In genomic region chr15:25438601-25439455, GRCh38 we compare ENCODE assay signal across 1 cellular context.
A peak's percentile ranks its signal among the peaks of the same experiment; 100 is the strongest.
TF ChIP-seq lines count a peak whose summit lies in the region.

UBE3A (minus strand) TSS chr15:25439024; CDS start chr15:25409107, 29,917 bp downstream.

TF ChIP-seq in HepG2, 621 proteins besides CTCF, POLR2A, EP300 and RAD21 (continued from another document and continues in another):
- TF ChIP-seq, protein P1, sequence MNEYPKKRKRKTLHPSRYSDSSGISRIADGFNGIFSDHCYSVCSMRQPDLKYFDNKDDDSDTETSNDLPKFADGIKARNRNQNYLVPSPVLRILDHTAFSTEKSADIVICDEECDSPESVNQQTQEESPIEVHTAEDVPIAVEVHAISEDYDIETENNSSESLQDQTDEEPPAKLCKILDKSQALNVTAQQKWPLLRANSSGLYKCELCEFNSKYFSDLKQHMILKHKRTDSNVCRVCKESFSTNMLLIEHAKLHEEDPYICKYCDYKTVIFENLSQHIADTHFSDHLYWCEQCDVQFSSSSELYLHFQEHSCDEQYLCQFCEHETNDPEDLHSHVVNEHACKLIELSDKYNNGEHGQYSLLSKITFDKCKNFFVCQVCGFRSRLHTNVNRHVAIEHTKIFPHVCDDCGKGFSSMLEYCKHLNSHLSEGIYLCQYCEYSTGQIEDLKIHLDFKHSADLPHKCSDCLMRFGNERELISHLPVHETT (CRISPR knock-in tag; conservative IDR thresholded peaks at IDR 0.05), result no peak; the same call in 1 of the 2 replicates
- TF ChIP-seq RBM39 (IDR thresholded peaks at IDR 0.05; ENCODE audit: low read depth, low read length, poor library complexity, severe bottlenecking) (peak; percentile 18), ZBTB26 (CRISPR knock-in tag; IDR thresholded peaks at IDR 0.05; ENCODE audit: borderline replicate concordance) (peak; percentile 10; the same call in 1 of the 2 replicates), SP4 (CRISPR knock-in tag; IDR thresholded peaks at IDR 0.05) (peak; percentile 93), ZHX2 (IDR thresholded peaks at IDR 0.05; ENCODE audit: low read depth) (peak; percentile 65), ZHX2 (CRISPR knock-in tag; IDR thresholded peaks at IDR 0.05; ENCODE audit: borderline replicate concordance) (no peak), ZSCAN31 (CRISPR knock-in tag; IDR thresholded peaks at IDR 0.05; ENCODE audit: low read depth) (peak; percentile 60; the same call in 1 of the 2 replicates), KDM2A (CRISPR knock-in tag; IDR thresholded peaks at IDR 0.05; ENCODE audit: borderline replicate concordance, low read depth) (peak; percentile 54), ZNF143 (CRISPR knock-in tag; IDR thresholded peaks at IDR 0.05) (peak; percentile 86), NRL (CRISPR knock-in tag; IDR thresholded peaks at IDR 0.05; ENCODE audit: borderline replicate concordance) (peak; percentile 23), SKI (IDR thresholded peaks at IDR 0.05; ENCODE audit: partially characterized antibody) (peak; percentile 58), KAT7 (CRISPR knock-in tag; IDR thresholded peaks at IDR 0.05; ENCODE audit: borderline replicate concordance) (peak; percentile 69; the same call in 1 of the 2 replicates), ZNF800 (CRISPR knock-in tag; IDR thresholded peaks at IDR 0.05) (peak; percentile 15; the same call in 1 of the 2 replicates), CHD2 (IDR thresholded peaks at IDR 0.05; ENCODE audit: low read depth, low read length) (peak; percentile 85), ZFYVE20 (CRISPR knock-in tag; IDR thresholded peaks at IDR 0.05; ENCODE audit: borderline replicate concordance, low read depth) (peak; percentile 20; the same call in 1 of the 2 replicates), ZNF740 (CRISPR knock-in tag; IDR thresholded peaks at IDR 0.05) (0 out of 2 replicates have a peak, but pooled peaks have one; percentile 36), DZIP1 (CRISPR knock-in tag; IDR thresholded peaks at IDR 0.05) (0 out of 2 replicates have a peak, but pooled peaks have one; percentile 43), ZNF446 (CRISPR knock-in tag; IDR thresholded peaks at IDR 0.05) (peak; percentile 45; the same call in 1 of the 2 replicates), ZNF687 (CRISPR knock-in tag; IDR thresholded peaks at IDR 0.05) (peak; percentile 59), RFX1 (IDR thresholded peaks at IDR 0.05) (no peak), SIN3A (IDR thresholded peaks at IDR 0.05; ENCODE audit: borderline replicate concordance, low read depth, low read length) (peak; percentile 41; the same call in 1 of the 2 replicates), MAFG (CRISPR knock-in tag; IDR thresholded peaks at IDR 0.05) (no peak), IKZF4 (CRISPR knock-in tag; IDR thresholded peaks at IDR 0.05; ENCODE audit: borderline replicate concordance, low read depth, not compliant biosample characterization) (no peak), ZNF790 (CRISPR knock-in tag; IDR thresholded peaks at IDR 0.05; ENCODE audit: borderline replicate concordance) (0 out of 2 replicates have a peak, but pooled peaks have one; percentile 56), ATF7-NPFF (CRISPR knock-in tag; IDR thresholded peaks at IDR 0.05; ENCODE audit: low read depth) (peak; percentile 8; the same call in 1 of the 2 replicates), ZBTB21 (CRISPR knock-in tag; IDR thresholded peaks at IDR 0.05) (no peak), POLR2AphosphoS5 (IDR thresholded peaks at IDR 0.05; ENCODE audit: low read depth, low read length) (peak; percentile 83), FIP1L1 (IDR thresholded peaks at IDR 0.05; ENCODE audit: borderline replicate concordance, insufficient read depth, low read depth, low read length) (no peak)
- TF ChIP-seq, protein P2, sequence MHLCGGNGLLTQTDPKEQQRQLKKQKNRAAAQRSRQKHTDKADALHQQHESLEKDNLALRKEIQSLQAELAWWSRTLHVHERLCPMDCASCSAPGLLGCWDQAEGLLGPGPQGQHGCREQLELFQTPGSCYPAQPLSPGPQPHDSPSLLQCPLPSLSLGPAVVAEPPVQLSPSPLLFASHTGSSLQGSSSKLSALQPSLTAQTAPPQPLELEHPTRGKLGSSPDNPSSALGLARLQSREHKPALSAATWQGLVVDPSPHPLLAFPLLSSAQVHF (CRISPR knock-in tag; IDR thresholded peaks at IDR 0.05), result no peak
- TF ChIP-seq, protein P3, sequence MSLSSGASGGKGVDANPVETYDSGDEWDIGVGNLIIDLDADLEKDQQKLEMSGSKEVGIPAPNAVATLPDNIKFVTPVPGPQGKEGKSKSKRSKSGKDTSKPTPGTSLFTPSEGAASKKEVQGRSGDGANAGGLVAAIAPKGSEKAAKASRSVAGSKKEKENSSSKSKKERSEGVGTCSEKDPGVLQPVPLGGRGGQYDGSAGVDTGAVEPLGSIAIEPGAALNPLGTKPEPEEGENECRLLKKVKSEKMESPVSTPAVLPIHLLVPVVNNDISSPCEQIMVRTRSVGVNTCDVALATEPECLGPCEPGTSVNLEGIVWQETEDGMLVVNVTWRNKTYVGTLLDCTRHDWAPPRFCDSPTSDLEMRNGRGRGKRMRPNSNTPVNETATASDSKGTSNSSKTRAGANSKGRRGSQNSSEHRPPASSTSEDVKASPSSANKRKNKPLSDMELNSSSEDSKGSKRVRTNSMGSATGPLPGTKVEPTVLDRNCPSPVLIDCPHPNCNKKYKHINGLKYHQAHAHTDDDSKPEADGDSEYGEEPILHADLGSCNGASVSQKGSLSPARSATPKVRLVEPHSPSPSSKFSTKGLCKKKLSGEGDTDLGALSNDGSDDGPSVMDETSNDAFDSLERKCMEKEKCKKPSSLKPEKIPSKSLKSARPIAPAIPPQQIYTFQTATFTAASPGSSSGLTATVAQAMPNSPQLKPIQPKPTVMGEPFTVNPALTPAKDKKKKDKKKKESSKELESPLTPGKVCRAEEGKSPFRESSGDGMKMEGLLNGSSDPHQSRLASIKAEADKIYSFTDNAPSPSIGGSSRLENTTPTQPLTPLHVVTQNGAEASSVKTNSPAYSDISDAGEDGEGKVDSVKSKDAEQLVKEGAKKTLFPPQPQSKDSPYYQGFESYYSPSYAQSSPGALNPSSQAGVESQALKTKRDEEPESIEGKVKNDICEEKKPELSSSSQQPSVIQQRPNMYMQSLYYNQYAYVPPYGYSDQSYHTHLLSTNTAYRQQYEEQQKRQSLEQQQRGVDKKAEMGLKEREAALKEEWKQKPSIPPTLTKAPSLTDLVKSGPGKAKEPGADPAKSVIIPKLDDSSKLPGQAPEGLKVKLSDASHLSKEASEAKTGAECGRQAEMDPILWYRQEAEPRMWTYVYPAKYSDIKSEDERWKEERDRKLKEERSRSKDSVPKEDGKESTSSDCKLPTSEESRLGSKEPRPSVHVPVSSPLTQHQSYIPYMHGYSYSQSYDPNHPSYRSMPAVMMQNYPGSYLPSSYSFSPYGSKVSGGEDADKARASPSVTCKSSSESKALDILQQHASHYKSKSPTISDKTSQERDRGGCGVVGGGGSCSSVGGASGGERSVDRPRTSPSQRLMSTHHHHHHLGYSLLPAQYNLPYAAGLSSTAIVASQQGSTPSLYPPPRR (CRISPR knock-in tag; IDR thresholded peaks at IDR 0.05; ENCODE audit: borderline replicate concordance), result no peak
